In genomic region chr11:128157423-128158298, GRCh38 we compare ENCODE assay signal across 8 cellular contexts.
DNase-seq lines count a peak whose midpoint lies in the region; ATAC-seq and TF ChIP-seq lines count a peak whose summit lies in the region.

No MANE protein-coding gene starts in this region.

- H4K20me1 ChIP-seq in HCT116 (ENCODE audit: insufficient read depth), result no peaks in the 10 kb centered on the region

- H2AFZ ChIP-seq in HCT116 (ENCODE audit: low read depth, low read length, poor library complexity, severe bottlenecking), result peak overlapping the region; percentile 98

- H3K27ac ChIP-seq in HCT116 (ENCODE audit: low read depth, low read length), result no peak overlapping the region
- peak overlapping the region; percentile 45 for H3K27ac ChIP-seq in SJSA1
- no peak overlapping the region for H3K27ac ChIP-seq in heart left ventricle

- H3K4me3 ChIP-seq in GM12865 (ENCODE audit: low read depth, low read length) (no peak overlapping the region), HCT116 (replicated peaks in 1 of 2; ENCODE audit: low read depth in 1 of 2, low read length in 2 of 2) (no peak overlapping the region), SJSA1 (peak overlapping the region; percentile 20; the same call in 1 of the 2 replicates), heart left ventricle (peak overlapping the region in 6 of 12 donors; percentile 16 to 34 (median 26)), retinal pigment epithelial cell (ENCODE audit: low read length) (no peak overlapping the region)

- WGBS in heart left ventricle, 4 donors, result 13 to 16% (median 13%) methylated on average over 5 of the region's 5 CpGs

- H3K9me3 ChIP-seq in HCT116 (ENCODE audit: control insufficient read depth in 1 of 2, insufficient read depth in 1 of 2, low read depth in 1 of 2, low read length in 2 of 2), result no peaks in the 10 kb centered on the region
- H3K9me3 ChIP-seq in SJSA1 (replicated peaks), result no peaks in the 10 kb centered on the region
- H3K9me3 ChIP-seq in heart left ventricle, result no peaks in the 10 kb centered on the region

- H3K4me1 ChIP-seq in HCT116 (ENCODE audit: control insufficient read depth in 1 of 2, insufficient read depth in 2 of 2, low read length in 2 of 2) (no peaks in the 10 kb centered on the region; a peak in 1 of 4 replicates), SJSA1 (replicated peaks) (0 out of 2 replicates have a peak, but pooled peaks cover 4% of the 10 kb centered on the region), heart left ventricle (peaks cover 0 to 11% (median 0%) of the 10 kb centered on the region in 12 donors)

- peak; percentile 90 for ATAC-seq in HCT116
- ATAC-seq in heart left ventricle, result peak; percentile 58 to 84 (median 82)

- no peaks in the 10 kb centered on the region for H3K36me3 Mint-ChIP-seq in activated naive CD4-positive, alpha-beta T cell treated with anti-CD3 and anti-CD28 coated beads, Interleukin-2, amount 50 U/mL, for 24 hours

- CTCF ChIA-PET in HCT116 (lab: Charles Lee), result interaction anchor here (0.6 to 4.6 kb wide), 17 partner anchors 9 to 703 kb away, joined by 3 to 53 read pairs (median 4); no protein-coding TSS in a partner anchor

- H3K9me2 ChIP-seq in HCT116 (ENCODE audit: insufficient read depth), result no peaks in the 10 kb centered on the region

- BruUV-seq in HCT116 (replicated peaks; lab: Mats Ljungman, UMichigan), result no TSS peak

- POLR2A ChIA-PET in HCT116 (lab: Charles Lee), result no interaction called here

- H3K4me1 Mint-ChIP-seq in activated naive CD4-positive, alpha-beta T cell treated with anti-CD3 and anti-CD28 coated beads, Interleukin-2, amount 50 U/mL, for 24 hours, result peaks cover 12% of the 10 kb centered on the region

- H3K9ac ChIP-seq in HCT116 (ENCODE audit: low read length), result no peak overlapping the region

- H3K9me3 Mint-ChIP-seq in activated naive CD4-positive, alpha-beta T cell treated with anti-CD3 and anti-CD28 coated beads, Interleukin-2, amount 50 U/mL, for 24 hours, result no peaks in the 10 kb centered on the region

- peaks cover 18% of the 10 kb centered on the region; the same call in 1 of the 2 replicates for H3K27me3 ChIP-seq in HCT116 (ENCODE audit: insufficient read depth, low read length)
- H3K27me3 ChIP-seq in SJSA1 (replicated peaks), result no peaks in the 10 kb centered on the region
- no peaks in the 10 kb centered on the region for H3K27me3 ChIP-seq in heart left ventricle

- H3K4me2 ChIP-seq in HCT116 (ENCODE audit: low read length), result peak overlapping the region; percentile 62

- DNase-seq in GM12865 (ENCODE audit: low read depth) (peak; percentile 71), HCT116 (ENCODE audit: low read depth, low spot score) (peak; percentile 72), LoVo (ENCODE audit: low spot score) (peak; percentile 73), SJSA1 (ENCODE audit: low read depth in 1 of 2, low spot score in 2 of 2) (peak in 1 of 2 experiments; percentile 77), heart left ventricle (peak in 2 of 5 donors; percentile 25 to 37), retinal pigment epithelial cell (ENCODE audit: low read depth) (no peak), cortex of kidney (lab: John Stamatoyannopoulos, UW) (no peak)

- H3K36me3 ChIP-seq in HCT116 (ENCODE audit: control insufficient read depth in 1 of 2, insufficient read depth in 2 of 2, low read length in 2 of 2), result no peaks in the 10 kb centered on the region
- H3K36me3 ChIP-seq in SJSA1, result no peaks in the 10 kb centered on the region
- no peaks in the 10 kb centered on the region for H3K36me3 ChIP-seq in heart left ventricle

- RAD21 ChIA-PET in HCT116 (lab: Charles Lee; ENCODE audit: low non-redundant PET in 1 of 2, low total read pairs in 2 of 2, uncharacterized antibody in 2 of 2, unreplicated experiment in 2 of 2), result interaction anchor here in 1 of 2 experiments (1.3 kb wide), 1 partner anchor 673 kb away, joined by 5 read pairs; no protein-coding TSS in a partner anchor

- peak overlapping the region; percentile 78 for H3K27ac Mint-ChIP-seq in activated naive CD4-positive, alpha-beta T cell treated with anti-CD3 and anti-CD28 coated beads, Interleukin-2, amount 50 U/mL, for 24 hours

- TF ChIP-seq CTCF in GM12865 (IDR thresholded peaks at IDR 0.05; ENCODE audit: insufficient read depth, low read depth, low read length, missing control alignments), result peak; percentile 69
- TF ChIP-seq CTCF in HCT116 (IDR thresholded peaks at IDR 0.05 in 2 of 3, conservative IDR thresholded peaks at IDR 0.05 in 1 of 3; ENCODE audit: borderline replicate concordance in 1 of 3, insufficient read depth in 1 of 3, low read depth in 2 of 3, low read length in 2 of 3), result peak; percentile 73 to 99 (median 94)
- TF ChIP-seq CTCF in heart left ventricle (IDR thresholded peaks at IDR 0.05), result peak; percentile 71 to 95 (median 88)
- peak; percentile 66 for TF ChIP-seq CTCF in retinal pigment epithelial cell (conservative IDR thresholded peaks at IDR 0.05; ENCODE audit: low read depth, low read length)

- intact Hi-C loops in HCT116 (cut with micrococcal nuclease), result loop anchor here (1.0 kb wide), 4 partner anchors 126 to 1716 kb away; no protein-coding TSS in a partner anchor
- intact Hi-C loops in heart left ventricle (cut with DNase I), result loop anchor here (1.0 to 10.0 kb wide), 9 partner anchors 120 to 800 kb away; no protein-coding TSS in a partner anchor

- H3K79me2 ChIP-seq in HCT116 (ENCODE audit: insufficient read depth, low read length), result no peaks in the 10 kb centered on the region

- H3K27me3 Mint-ChIP-seq in activated naive CD4-positive, alpha-beta T cell treated with anti-CD3 and anti-CD28 coated beads, Interleukin-2, amount 50 U/mL, for 24 hours, result no peaks in the 10 kb centered on the region

- peak; percentile 78 for TF ChIP-seq RAD21 in HCT116 (IDR thresholded peaks at IDR 0.05; ENCODE audit: low read depth)

- TF ChIP-seq POLR2A in HCT116 (IDR thresholded peaks at IDR 0.05; ENCODE audit: borderline replicate concordance, extremely low read depth, insufficient read depth, insufficient read length) (no peak), heart left ventricle (IDR thresholded peaks at IDR 0.05) (no peak)

- H3K4me3 Mint-ChIP-seq in activated naive CD4-positive, alpha-beta T cell treated with anti-CD3 and anti-CD28 coated beads, Interleukin-2, amount 50 U/mL, for 24 hours, result peak overlapping the region; percentile 75

TF ChIP-seq in HCT116, 20 proteins besides CTCF, POLR2A, EP300 and RAD21:
- TF ChIP-seq EGR1 (IDR thresholded peaks at IDR 0.05; ENCODE audit: low read depth) (no peak), CEBPB (IDR thresholded peaks at IDR 0.05; ENCODE audit: low read depth) (peak; percentile 11; the same call in 1 of the 2 replicates), YY1 (IDR thresholded peaks at IDR 0.05; ENCODE audit: extremely low read depth, insufficient replicate concordance, low read depth, low read length) (peak; percentile 44)

Comparison
In these comparisons a context has a peak if more than half of its experiments do, and no peak if none do; other contexts are left out.
1. DNase-seq: peak in GM12865 (single experiment), HCT116 (single experiment) and LoVo (single experiment); none in retinal pigment epithelial cell (single experiment) and cortex of kidney (single experiment).
2. Peak in every context shown above with its lines, with median percentiles within 50 percentile points of each other: CTCF ChIP-seq.